1 cellular context compared by ENCODE assay signal in genomic region chr4:108620101-108620932, GRCh38.
A peak's percentile ranks its signal among the peaks of the same experiment; 100 is the strongest.
TF ChIP-seq lines count a peak whose summit lies in the region.

Gene RPL34, plus strand, starts transcription at chr4:108620576. Its CDS starts 1,384 bp downstream, at chr4:108621960.

TF ChIP-seq in GM12878, 131 proteins besides CTCF, POLR2A, EP300 and RAD21 (continued from another document and continues in another):
- no peak for TF ChIP-seq ZNF592 (IDR thresholded peaks at IDR 0.05)
- peak; percentile 66; the same call in 1 of the 2 replicates for TF ChIP-seq NFIC (IDR thresholded peaks at IDR 0.05; ENCODE audit: low read depth, low read length)
- TF ChIP-seq STAT1 (conservative IDR thresholded peaks at IDR 0.05), result 0 out of 2 replicates have a peak, but pooled peaks have one; percentile 22
- TF ChIP-seq ATF2 (IDR thresholded peaks at IDR 0.05; ENCODE audit: low read length), result peak; percentile 70; the same call in 1 of the 2 replicates
- peak; percentile 100 for TF ChIP-seq NR2C1 (IDR thresholded peaks at IDR 0.05)
- no peak for TF ChIP-seq ZBTB11 (CRISPR knock-in tag; IDR thresholded peaks at IDR 0.05)
- TF ChIP-seq FOS (IDR thresholded peaks at IDR 0.05; ENCODE audit: borderline replicate concordance, extremely low read depth, insufficient read length), result no peak
- TF ChIP-seq DPF2 (IDR thresholded peaks at IDR 0.05), result no peak; the same call in 1 of the 2 replicates
- TF ChIP-seq YBX1 (IDR thresholded peaks at IDR 0.05), result no peak
- TF ChIP-seq SMC3 (IDR thresholded peaks at IDR 0.05; ENCODE audit: borderline replicate concordance, low read length), result no peak
- peak in 1 of 2 experiments; percentile 14; a peak in 1 of 4 replicates for TF ChIP-seq BHLHE40 (IDR thresholded peaks at IDR 0.05; ENCODE audit: borderline replicate concordance in 1 of 2, low read depth in 2 of 2, low read length in 1 of 2)
- TF ChIP-seq NFYA (IDR thresholded peaks at IDR 0.05; ENCODE audit: borderline replicate concordance, low read depth, low read length), result no peak
- TF ChIP-seq CEBPB (IDR thresholded peaks at IDR 0.05; ENCODE audit: borderline replicate concordance in 1 of 2, low read depth in 2 of 2, low read length in 2 of 2), result no peak
- no peak for TF ChIP-seq BCL11A (IDR thresholded peaks at IDR 0.05; ENCODE audit: low read depth, low read length)
- no peak; the same call in 1 of the 2 replicates for TF ChIP-seq EED (IDR thresholded peaks at IDR 0.05; ENCODE audit: low read depth)
- no peak for TF ChIP-seq BRCA1 (IDR thresholded peaks at IDR 0.05; ENCODE audit: low read depth, low read length)
- TF ChIP-seq ZBTB4 (CRISPR knock-in tag; IDR thresholded peaks at IDR 0.05), result no peak; the same call in 1 of the 2 replicates
- TF ChIP-seq RAD51 (IDR thresholded peaks at IDR 0.05), result no peak
- TF ChIP-seq MEF2B (IDR thresholded peaks at IDR 0.05; ENCODE audit: partially characterized antibody, poor library complexity, severe bottlenecking), result peak; percentile 48
- TF ChIP-seq RELA (IDR thresholded peaks at IDR 0.05; ENCODE audit: borderline replicate concordance, partially characterized antibody), result peak; percentile 63
- TF ChIP-seq TBL1XR1 (IDR thresholded peaks at IDR 0.05; ENCODE audit: low read depth, low read length), result peak; percentile 91
- peak; percentile 99 for TF ChIP-seq TAF1 (IDR thresholded peaks at IDR 0.05; ENCODE audit: borderline replicate concordance, low read depth, low read length)
- peak; percentile 98 for TF ChIP-seq GABPA (IDR thresholded peaks at IDR 0.05; ENCODE audit: low read depth)
- peak; percentile 12; the same call in 1 of the 2 replicates for TF ChIP-seq PAX5 (IDR thresholded peaks at IDR 0.05; ENCODE audit: borderline replicate concordance, low read depth, low read length)
- TF ChIP-seq SREBF2 (IDR thresholded peaks at IDR 0.05; ENCODE audit: low read length), result no peak; the same call in 1 of the 2 replicates
- peak; percentile 85; the same call in 1 of the 2 replicates for TF ChIP-seq CBFB (IDR thresholded peaks at IDR 0.05; ENCODE audit: low read depth)
- peak; percentile 58 to 67 for TF ChIP-seq IKZF2 (IDR thresholded peaks at IDR 0.05)
- TF ChIP-seq ZSCAN29 (IDR thresholded peaks at IDR 0.05), result 0 out of 2 replicates have a peak, but pooled peaks have one; percentile 22
- no peak for TF ChIP-seq NFXL1 (IDR thresholded peaks at IDR 0.05; ENCODE audit: borderline replicate concordance)
- TF ChIP-seq HDAC6 (IDR thresholded peaks at IDR 0.05; ENCODE audit: unreplicated experiment), result no peak
- TF ChIP-seq WRNIP1 (IDR thresholded peaks at IDR 0.05; ENCODE audit: borderline replicate concordance, low read depth, low read length), result no peak
- peak; percentile 53; the same call in 1 of the 2 replicates for TF ChIP-seq ZNF384 (IDR thresholded peaks at IDR 0.05; ENCODE audit: borderline replicate concordance, low read depth, low read length)
- TF ChIP-seq NBN (IDR thresholded peaks at IDR 0.05), result peak; percentile 84
- peak; percentile 80 for TF ChIP-seq ZNF687 (IDR thresholded peaks at IDR 0.05)
- TF ChIP-seq TCF12 (IDR thresholded peaks at IDR 0.05; ENCODE audit: low read depth, low read length), result 0 out of 2 replicates have a peak, but pooled peaks have one; percentile 24
- no peak for TF ChIP-seq HDGF (IDR thresholded peaks at IDR 0.05)
- peak; percentile 92; the same call in 1 of the 2 replicates for TF ChIP-seq RBBP5 (conservative IDR thresholded peaks at IDR 0.05)
- TF ChIP-seq EZH2 (IDR thresholded peaks at IDR 0.05; ENCODE audit: borderline replicate concordance, control insufficient read depth, low read depth, low read length), result no peak
- TF ChIP-seq POLR2AphosphoS2 (IDR thresholded peaks at IDR 0.05; ENCODE audit: low read depth, low read length), result peak; percentile 97
- no peak for TF ChIP-seq IRF4 (IDR thresholded peaks at IDR 0.05; ENCODE audit: low read depth, low read length)
- no peak for TF ChIP-seq SRF (IDR thresholded peaks at IDR 0.05; ENCODE audit: low read depth in 2 of 2, low read length in 2 of 2)
- TF ChIP-seq FOXK2 (IDR thresholded peaks at IDR 0.05), result peak; percentile 54; the same call in 1 of the 2 replicates
- TF ChIP-seq RB1 (IDR thresholded peaks at IDR 0.05; ENCODE audit: borderline replicate concordance), result peak; percentile 69; the same call in 1 of the 2 replicates
- peak; percentile 93 for TF ChIP-seq MTA2 (IDR thresholded peaks at IDR 0.05; ENCODE audit: low read depth)
- TF ChIP-seq KDM1A (IDR thresholded peaks at IDR 0.05; ENCODE audit: borderline replicate concordance), result no peak
- no peak for TF ChIP-seq USF1 (IDR thresholded peaks at IDR 0.05; ENCODE audit: borderline replicate concordance, extremely low read length, insufficient read depth, low read depth, low read length)
